Comparison of ENCODE assay signal across 2 cellular contexts in the genomic region with DNA sequence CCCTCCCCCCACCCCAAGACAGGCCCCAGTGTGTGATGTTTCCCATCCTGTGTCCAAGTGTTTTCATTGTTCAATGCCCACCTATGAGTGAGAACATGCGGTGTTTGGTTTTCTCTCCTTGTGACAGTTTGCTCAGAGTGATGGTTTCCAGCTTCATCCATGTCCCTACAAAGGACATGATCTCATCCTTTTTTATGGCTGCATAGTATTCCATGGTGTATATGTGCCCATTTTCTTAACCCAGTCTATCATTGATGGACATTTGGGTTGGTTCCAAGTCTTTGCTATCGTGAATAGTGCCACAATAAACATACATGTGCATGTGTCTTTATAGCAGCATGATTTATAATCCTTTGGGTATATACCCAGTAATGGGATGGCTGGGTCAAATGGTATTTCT. TPM values are rescaled to one million over a fixed set of nuclear protein-coding genes. Genes with fewer than 3 reads are reported as not detected.
DNase-seq lines count a peak whose midpoint lies in the region; ATAC-seq, FAIRE-seq and TF ChIP-seq lines count a peak whose summit lies in the region.
"Not testable (repeated sequence)": the region's sequence is repeated elsewhere in the genome, so short reads cannot be mapped to it uniquely, and the experiment has no call there.

No MANE protein-coding gene starts in this region.

- H3K9ac ChIP-seq in K562 (ENCODE audit: insufficient read depth in 1 of 2, low read depth in 2 of 2, low read length in 2 of 2): not testable (repeated sequence)

- BruUV-seq in K562 (replicated peaks; lab: Mats Ljungman, UMichigan): not testable (repeated sequence)

- not testable (repeated sequence) for H3K79me2 ChIP-seq in K562 (ENCODE audit: control insufficient read depth, insufficient read depth, low read length)

- TF ChIP-seq EP300 in K562 (IDR thresholded peaks at IDR 0.05; ENCODE audit: low read length): not testable (repeated sequence)

- TF ChIP-seq RAD21 in K562 (CRISPR knock-in tag; conservative IDR thresholded peaks at IDR 0.05 in 1 of 2, IDR thresholded peaks at IDR 0.05 in 1 of 2): not testable (repeated sequence)

- not testable (repeated sequence) for H3K27ac ChIP-seq in HEK293 (ENCODE audit: extremely low read depth, low read depth, low read length); K562 (ENCODE audit: extremely low read depth, low read depth, low read length)

- not testable (repeated sequence) for H3K27me3 ChIP-seq in K562 (ENCODE audit: control insufficient read depth in 2 of 2, insufficient read depth in 2 of 2, low read length in 2 of 2)

- not testable (repeated sequence) for TF ChIP-seq CTCF in HEK293 (tag by site-specific recombination; IDR thresholded peaks at IDR 0.05); K562 (IDR thresholded peaks at IDR 0.05 in 2 of 3, conservative IDR thresholded peaks at IDR 0.05 in 1 of 3; ENCODE audit: insufficient read depth in 2 of 3, low read depth in 1 of 3, low read length in 3 of 3)

- FAIRE-seq in K562 (lab: Jason Lieb, UNC): not testable (repeated sequence)

- POLR2A ChIA-PET in HEK293 (lab: Yijun Ruan, JAX): not testable (repeated sequence)
- POLR2A ChIA-PET in K562 (lab: Yijun Ruan, JAX): interaction anchor here (0.8 kb wide), 1 partner anchor 25 kb away, joined by 4 read pairs; no protein-coding TSS in a partner anchor

- not testable (repeated sequence) for H3K9me3 ChIP-seq in HEK293 (ENCODE audit: control insufficient read depth, insufficient read depth, low read depth, low read length); K562 (replicated peaks; ENCODE audit: control insufficient read depth, insufficient read depth, low read depth, low read length)

- H3K4me2 ChIP-seq in K562 (ENCODE audit: insufficient read depth, low read length): not testable (repeated sequence)

- not testable (repeated sequence) for ATAC-seq in K562

- H3K9me1 ChIP-seq in K562 (ENCODE audit: control insufficient read depth, insufficient read depth, low read length): not testable (repeated sequence)

- not testable (repeated sequence) for H4K20me1 ChIP-seq in K562 (replicated peaks; ENCODE audit: control insufficient read depth, insufficient read depth, low read length)

- intact Hi-C loops in K562 (cut with micrococcal nuclease): not testable (repeated sequence)

- WGBS in K562 (ENCODE audit: insufficient coverage, low coverage, missing lambda C conversion rate): 100% methylated on average over 1 of the region's 2 CpGs

- DNase-seq in K562 (ENCODE audit: extremely low read depth in 1 of 4, low spot score in 3 of 4): not testable (repeated sequence)

- H2AFZ ChIP-seq in K562 (ENCODE audit: low read depth, low read length): not testable (repeated sequence)

- H3K4me3 ChIP-seq in HEK293 (ENCODE audit: low read depth, low read length); K562: not testable (repeated sequence)

- in situ Hi-C loops in K562 (cut with MboI): not testable (repeated sequence)

- not testable (repeated sequence) for H3K4me1 ChIP-seq in HEK293 (ENCODE audit: control insufficient read depth, insufficient read depth, low read length); K562 (replicated peaks in 1 of 2; ENCODE audit: control insufficient read depth in 2 of 2, insufficient read depth in 2 of 2, low read length in 2 of 2)

- CTCF ChIA-PET in HEK293 (lab: Yijun Ruan, JAX); K562 (lab: Yijun Ruan, JAX; ENCODE audit: low intra/inter-chr PET ratio): not testable (repeated sequence)

- H3K36me3 ChIP-seq in HEK293 (ENCODE audit: control insufficient read depth in 2 of 2, insufficient read depth in 1 of 2, low read length in 2 of 2): peaks cover 3 to 12% of the 10 kb centered on the region in 2 experiments; a peak in 2 of 3 replicates
- H3K36me3 ChIP-seq in K562 (ENCODE audit: control insufficient read depth, insufficient read depth, low read length): not testable (repeated sequence)

- TF ChIP-seq POLR2A in K562 (conservative IDR thresholded peaks at IDR 0.05): not testable (repeated sequence)

TF ChIP-seq in HEK293, 187 proteins besides CTCF, POLR2A, EP300 and RAD21:
- TF ChIP-seq, protein P1, sequence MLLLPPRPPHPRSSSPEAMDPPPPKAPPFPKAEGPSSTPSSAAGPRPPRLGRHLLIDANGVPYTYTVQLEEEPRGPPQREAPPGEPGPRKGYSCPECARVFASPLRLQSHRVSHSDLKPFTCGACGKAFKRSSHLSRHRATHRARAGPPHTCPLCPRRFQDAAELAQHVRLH (tag by site-specific recombination; IDR thresholded peaks at IDR 0.05): peak; percentile 60; the same call in 1 of the 2 replicates
- peak; percentile 92 for TF ChIP-seq ZNF146 (tag by site-specific recombination; IDR thresholded peaks at IDR 0.05)

TF ChIP-seq in K562, 482 proteins besides CTCF, POLR2A, EP300 and RAD21:
- TF ChIP-seq BCOR (IDR thresholded peaks at IDR 0.05) (peak; percentile 75), ZNF146 (CRISPR knock-in tag; IDR thresholded peaks at IDR 0.05; ENCODE audit: unreplicated experiment) (peak; percentile 84), KDM1A (IDR thresholded peaks at IDR 0.05) (peak in 1 of 2 experiments; percentile 52; a peak in 2 of 4 replicates), RBM25 (IDR thresholded peaks at IDR 0.05; ENCODE audit: low read depth, low read length, severe bottlenecking) (peak; percentile 7)

RNA-seq across cellular contexts. Expression of gene CSTPP1, which starts 55.8 kb away (rescaled TPM):
- total RNA-seq in K562 (2011; cell fraction: chromatin; rRNA removed; ENCODE audit: low replicate concordance): 37.5 and 39.3 TPM in 2 replicates
- total RNA-seq in K562 (2011; cell fraction: nucleolus; rRNA removed): 20.5 and 22.9 TPM in 2 replicates
- total RNA-seq in K562 (2011; cell fraction: nucleoplasm; rRNA removed): 30.4 and 49.0 TPM in 2 replicates
- total RNA-seq in K562 (2014; rRNA removed): 9.4 and 11.9 TPM in 2 replicates
- total RNA-seq in K562 (2014; rRNA removed; fragmentation: Illumina TruSeq; extraction: Trizol): 7.7 and 8.4 TPM in 2 replicates
- 9.0 and 10.9 TPM in 2 replicates for total RNA-seq in K562 (2015; rRNA removed; fragmentation: Illumina TruSeq; extraction: Trizol)
- total RNA-seq in K562 (2021): 10.8 and 12.1 TPM in 2 replicates
- polyA plus RNA-seq in K562 (2011; rRNA removed): 8.6 and 12.5 TPM in 2 replicates
- 14.4 and 14.6 TPM in 2 replicates for polyA plus RNA-seq in K562 (2011; cell fraction: cytosol; rRNA removed)
- 14.0 and 18.0 TPM in 2 replicates for polyA plus RNA-seq in K562 (2011; cell fraction: nucleus; rRNA removed)
- polyA plus RNA-seq in K562 (2012): 16.2 and 20.3 TPM in 2 replicates
- polyA plus RNA-seq in K562 (2014; fragmentation: Illumina TruSeq; extraction: Trizol): 16.6 and 17.8 TPM in 2 replicates
- 1 to 10 TPM; 6.5 to 7.6 TPM for polyA plus RNA-seq in K562 (2014; fragmentation: Nextera tagmentation; extraction: Ambion mirVana)
- 9.2 and 10.3 TPM in 2 replicates for polyA plus RNA-seq in K562 (2014; rRNA removed)
- polyA minus RNA-seq in K562 (2011; rRNA and poly(A)+ RNA removed): 12.2 and 12.3 TPM in 2 replicates
- 11.0 and 12.8 TPM in 2 replicates for polyA minus RNA-seq in K562 (2011; cell fraction: cytosol; rRNA and poly(A)+ RNA removed)
- polyA minus RNA-seq in K562 (2011; cell fraction: nucleus; rRNA and poly(A)+ RNA removed): 10.1 and 14.7 TPM in 2 replicates
